ENCODE assay signal across 8 cellular contexts in genomic region chr10:95560288-95561199, GRCh38. TPM values are rescaled to one million over a fixed set of nuclear protein-coding genes. Genes with fewer than 3 reads are reported as not detected.
DNase-seq lines count a peak whose midpoint lies in the region; ATAC-seq and TF ChIP-seq lines count a peak whose summit lies in the region.

No MANE protein-coding gene starts in this region.

- TF ChIP-seq CTCF in glutamatergic neuron (IDR thresholded peaks at IDR 0.05; ENCODE audit: partially characterized antibody, unreplicated experiment) (no peak), parathyroid adenoma (IDR thresholded peaks at IDR 0.05) (no peak)

- H3K27ac Mint-ChIP-seq in activated naive CD4-positive, alpha-beta T cell treated with anti-CD3 and anti-CD28 coated beads, Interleukin-2, amount 10 ng/mL, durations not matched to agents 7 days and 5 days: peak overlapping the region; percentile 46
- H3K27ac Mint-ChIP-seq in glutamatergic neuron (ENCODE audit: unreplicated experiment): peak overlapping the region; percentile 99

- peaks cover 14% of the 10 kb centered on the region for H3K4me1 Mint-ChIP-seq in activated naive CD4-positive, alpha-beta T cell treated with anti-CD3 and anti-CD28 coated beads, Interleukin-2, amount 10 ng/mL, durations not matched to agents 7 days and 5 days
- peaks cover 46% of the 10 kb centered on the region for H3K4me1 Mint-ChIP-seq in glutamatergic neuron (ENCODE audit: low read depth, unreplicated experiment)

- H3K4me2 ChIP-seq in parathyroid adenoma (ENCODE audit: low read length): peak overlapping the region; percentile 73

- peak overlapping the region; percentile 78 for H3K27ac ChIP-seq in parathyroid adenoma

- ATAC-seq in GM19351 (IDR thresholded peaks at IDR 0.05; ENCODE audit: unreplicated experiment) (peak; percentile 23), GM18870 (IDR thresholded peaks at IDR 0.05; ENCODE audit: unreplicated experiment) (no peak)

- H3K79me2 ChIP-seq in parathyroid adenoma: no peaks in the 10 kb centered on the region

- H3K36me3 ChIP-seq in parathyroid adenoma (ENCODE audit: control insufficient read depth, insufficient read depth, low read length): no peaks in the 10 kb centered on the region

- H3K36me3 Mint-ChIP-seq in activated naive CD4-positive, alpha-beta T cell treated with anti-CD3 and anti-CD28 coated beads, Interleukin-2, amount 10 ng/mL, durations not matched to agents 7 days and 5 days: no peaks in the 10 kb centered on the region
- no peaks in the 10 kb centered on the region for H3K36me3 Mint-ChIP-seq in glutamatergic neuron (ENCODE audit: unreplicated experiment)

- H3K4me1 ChIP-seq in parathyroid adenoma: peaks cover 3% of the 10 kb centered on the region

- no peaks in the 10 kb centered on the region for H3K9me3 Mint-ChIP-seq in activated naive CD4-positive, alpha-beta T cell treated with anti-CD3 and anti-CD28 coated beads, Interleukin-2, amount 10 ng/mL, durations not matched to agents 7 days and 5 days
- peaks cover 17% of the 10 kb centered on the region for H3K9me3 Mint-ChIP-seq in glutamatergic neuron (ENCODE audit: unreplicated experiment)

- no peaks in the 10 kb centered on the region for H3K9me3 ChIP-seq in parathyroid adenoma (ENCODE audit: control insufficient read depth, low read length)

- H3K27me3 Mint-ChIP-seq in activated naive CD4-positive, alpha-beta T cell treated with anti-CD3 and anti-CD28 coated beads, Interleukin-2, amount 10 ng/mL, durations not matched to agents 7 days and 5 days: peaks cover 54% of the 10 kb centered on the region
- H3K27me3 Mint-ChIP-seq in glutamatergic neuron (ENCODE audit: unreplicated experiment): peaks cover 16% of the 10 kb centered on the region

- H3K4me3 ChIP-seq in parathyroid adenoma (ENCODE audit: low read depth, low read length): peak overlapping the region; percentile 75

- peak; percentile 24 for DNase-seq in ACHN
- peak; percentile 51 for DNase-seq in OCI-M1 (lab: John Stamatoyannopoulos, UW)
- peak; percentile 73 for DNase-seq in activated naive CD4-positive, alpha-beta T cell treated with anti-CD3 and anti-CD28 coated beads, Interleukin-2, amount 10 ng/mL, durations not matched to agents 7 days and 5 days
- DNase-seq in glutamatergic neuron: peak; percentile 60
- peak; percentile 63 for DNase-seq in ureter (ENCODE audit: low spot score)

- H2AFZ ChIP-seq in parathyroid adenoma: peak overlapping the region; percentile 98

- peak overlapping the region; percentile 86 for H3K4me3 Mint-ChIP-seq in activated naive CD4-positive, alpha-beta T cell treated with anti-CD3 and anti-CD28 coated beads, Interleukin-2, amount 10 ng/mL, durations not matched to agents 7 days and 5 days
- H3K4me3 Mint-ChIP-seq in glutamatergic neuron (ENCODE audit: unreplicated experiment): peak overlapping the region; percentile 95

- CTCF ChIA-PET in activated naive CD4-positive, alpha-beta T cell treated with anti-CD3 and anti-CD28 coated beads, Interleukin-2, amount 10 ng/mL, durations not matched to agents 7 days and 5 days (lab: Charles Lee): interaction anchor here (1.0 to 1.1 kb wide), 2 partner anchors 131 to 281 kb away, joined by 3 read pairs; no protein-coding TSS in a partner anchor

- in situ Hi-C loops in ACHN (cut with HindIII; ENCODE audit: low pct_ligation_motif_present, low pct_unique_long_range_greater_than_20kb, low sequenced_read_pairs): no loop called here

- H3K27me3 ChIP-seq in parathyroid adenoma (ENCODE audit: control insufficient read depth, insufficient read depth, low read length): no peaks in the 10 kb centered on the region

- peak overlapping the region; percentile 61 for H3K9ac ChIP-seq in parathyroid adenoma

RNA-seq across cellular contexts. Expression of gene SORBS1, which starts 0.6 kb away (rescaled TPM):
- 221 TPM for total RNA-seq in glutamatergic neuron (ENCODE audit: unreplicated experiment)
- total RNA-seq in ureter: 347 TPM
